In genomic region chr9:77176686-77177142, GRCh38 we compare ENCODE assay signal across 8 cellular contexts. TPM values are rescaled to one million over a fixed set of nuclear protein-coding genes. Genes with fewer than 3 reads are reported as not detected.
DNase-seq lines count a peak whose midpoint lies in the region; ATAC-seq and TF ChIP-seq lines count a peak whose summit lies in the region.

No MANE protein-coding gene starts in this region.

- H3K4me1 Mint-ChIP-seq in endothelial cell (ENCODE audit: unreplicated experiment) (peaks cover 13% of the 10 kb centered on the region), osteocyte (ENCODE audit: unreplicated experiment) (peaks cover 28% of the 10 kb centered on the region)

- H3K9ac ChIP-seq in DND-41 (ENCODE audit: low read depth, low read length) = peak overlapping the region; percentile 69
- peak overlapping the region; percentile 68 for H3K9ac ChIP-seq in NT2/D1 (ENCODE audit: insufficient read length, low read depth)

- H3K27me3 Mint-ChIP-seq in endothelial cell (ENCODE audit: unreplicated experiment) (peaks cover 8% of the 10 kb centered on the region), osteocyte (ENCODE audit: unreplicated experiment) (no peaks in the 10 kb centered on the region)

- peak overlapping the region; percentile 69 for H2AFZ ChIP-seq in DND-41 (ENCODE audit: low read depth, low read length)

- DNase-seq in DND-41 (no peak), NT2/D1 (ENCODE audit: low read depth, low spot score) (no peak), endothelial cell (ENCODE audit: low spot score) (no peak), osteocyte (ENCODE audit: extremely low spot score, unreplicated experiment) (no peak), GM19240 (ENCODE audit: insufficient read length, low spot score) (no peak), HCEC 1CT (no peak)

- no peak for TF ChIP-seq CTCF in DND-41 (IDR thresholded peaks at IDR 0.05; ENCODE audit: borderline replicate concordance, extremely low read depth, low read length, poor library complexity, severe bottlenecking)
- no peak for TF ChIP-seq CTCF in endothelial cell (IDR thresholded peaks at IDR 0.05; ENCODE audit: unreplicated experiment)
- no peak for TF ChIP-seq CTCF in osteocyte (IDR thresholded peaks at IDR 0.05)

- H3K36me3 Mint-ChIP-seq in endothelial cell (ENCODE audit: low read depth, unreplicated experiment) (no peaks in the 10 kb centered on the region), osteocyte (ENCODE audit: unreplicated experiment) (no peaks in the 10 kb centered on the region)

- H3K4me2 ChIP-seq in DND-41 (ENCODE audit: insufficient read depth, low read length) = peak overlapping the region; percentile 66

- peak overlapping the region; percentile 31; the same call in 1 of the 2 replicates for H3K27ac ChIP-seq in DND-41 (ENCODE audit: low read length)

- H3K27ac Mint-ChIP-seq in endothelial cell (ENCODE audit: unreplicated experiment) = peak overlapping the region; percentile 28
- H3K27ac Mint-ChIP-seq in osteocyte (ENCODE audit: unreplicated experiment) = peak overlapping the region; percentile 60

- H3K4me1 ChIP-seq in DND-41 (ENCODE audit: insufficient read depth, low read length) = peaks cover 25% of the 10 kb centered on the region
- H3K4me1 ChIP-seq in NT2/D1 (ENCODE audit: insufficient read depth, insufficient read length) = no peaks in the 10 kb centered on the region

- H3K36me3 ChIP-seq in DND-41 (ENCODE audit: insufficient read depth, low read length) (no peaks in the 10 kb centered on the region; the same call in 1 of the 2 replicates), NT2/D1 (ENCODE audit: insufficient read depth, insufficient read length, low read length) (no peaks in the 10 kb centered on the region)

- H3K4me3 Mint-ChIP-seq in endothelial cell (ENCODE audit: unreplicated experiment) (peak overlapping the region; percentile 89), osteocyte (ENCODE audit: unreplicated experiment) (peak overlapping the region; percentile 94)

- H3K9me3 ChIP-seq in DND-41 (ENCODE audit: insufficient read depth, low read length, severe bottlenecking) = no peaks in the 10 kb centered on the region
- no peaks in the 10 kb centered on the region for H3K9me3 ChIP-seq in NT2/D1 (ENCODE audit: insufficient read depth, low read length)

- peak overlapping the region; percentile 12 to 65; a peak in 3 of 4 replicates for H3K4me3 ChIP-seq in DND-41 (ENCODE audit: low read depth in 1 of 2, low read length in 2 of 2)
- H3K4me3 ChIP-seq in NT2/D1 (ENCODE audit: insufficient read length, low read depth) = peak overlapping the region; percentile 5

- H4K20me1 ChIP-seq in DND-41 (ENCODE audit: insufficient read depth, low read length) = peaks cover 9% of the 10 kb centered on the region; the same call in 1 of the 2 replicates

- H3K27me3 ChIP-seq in DND-41 (ENCODE audit: insufficient read depth, low read length, poor library complexity) = no peaks in the 10 kb centered on the region
- no peaks in the 10 kb centered on the region for H3K27me3 ChIP-seq in NT2/D1 (ENCODE audit: insufficient read depth, insufficient read length)

- ATAC-seq in DND-41 (ENCODE audit: insufficient read depth, low read depth) = no peak
- no peak for ATAC-seq in GM21723 (IDR thresholded peaks at IDR 0.05; ENCODE audit: unreplicated experiment)
- ATAC-seq in HG03432 (IDR thresholded peaks at IDR 0.05; ENCODE audit: unreplicated experiment) = no peak

- peaks cover 40% of the 10 kb centered on the region for H3K79me2 ChIP-seq in DND-41 (ENCODE audit: insufficient read depth, low read length)

- H3K9me3 Mint-ChIP-seq in endothelial cell (ENCODE audit: unreplicated experiment) = no peaks in the 10 kb centered on the region
- H3K9me3 Mint-ChIP-seq in osteocyte (ENCODE audit: unreplicated experiment) = no peaks in the 10 kb centered on the region

RNA-seq across cellular contexts. Expression of gene VPS13A, which starts 0.6 kb away (rescaled TPM):
- total RNA-seq in endothelial cell (ENCODE audit: unreplicated experiment) (46.0 TPM), osteocyte (31.0 and 31.4 TPM in 2 replicates)
